1 cellular context compared by ENCODE assay signal in the genomic region with DNA sequence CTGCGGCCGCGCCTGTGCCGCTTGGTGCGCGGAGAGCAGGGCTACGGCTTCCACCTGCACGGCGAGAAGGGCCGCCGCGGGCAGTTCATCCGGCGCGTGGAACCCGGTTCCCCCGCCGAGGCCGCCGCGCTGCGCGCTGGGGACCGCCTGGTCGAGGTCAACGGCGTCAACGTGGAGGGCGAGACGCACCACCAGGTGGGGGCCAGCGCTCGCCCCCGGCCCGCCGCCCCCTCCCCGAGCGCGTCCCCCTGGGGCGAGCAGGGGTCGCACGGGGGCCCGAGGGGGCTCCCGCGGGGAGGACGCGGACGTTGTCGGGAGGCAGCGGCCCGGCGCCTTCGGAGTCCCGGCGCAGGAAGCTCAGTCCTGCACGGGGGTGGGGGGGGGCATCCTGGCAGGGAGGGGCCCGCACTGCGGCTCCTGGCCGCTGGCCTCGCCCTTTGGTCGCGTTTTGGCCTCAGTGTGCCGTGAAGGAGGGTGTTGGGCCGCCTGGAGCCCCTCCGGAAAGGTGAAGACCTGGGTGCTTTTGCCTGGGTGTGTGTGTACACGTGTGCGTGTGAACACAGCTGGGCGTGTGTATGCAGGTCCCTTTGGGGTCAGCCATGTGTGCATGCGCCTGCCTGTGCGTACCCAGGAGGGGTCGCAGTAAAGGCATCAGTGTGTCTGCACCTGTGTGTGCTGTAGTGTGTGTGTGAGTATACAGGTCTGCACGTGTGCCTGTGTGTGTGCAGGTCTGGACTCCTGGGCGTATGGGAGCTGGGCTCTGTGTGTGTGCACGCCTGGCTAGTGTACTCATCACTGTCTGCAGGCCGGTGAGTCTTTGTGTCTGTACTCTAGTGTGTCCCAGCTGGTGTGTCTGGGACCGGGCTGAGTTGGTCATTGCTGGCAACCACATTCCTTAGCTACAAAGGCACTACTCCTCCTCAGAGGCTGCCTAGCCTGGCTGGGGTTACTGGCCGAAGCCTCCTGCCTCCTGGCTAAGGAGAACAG.
TF ChIP-seq lines count a peak whose summit lies in the region.

No MANE protein-coding gene starts in this region.

TF ChIP-seq in K562, 482 proteins besides CTCF, POLR2A, EP300 and RAD21 (continued from another document and continues in another):
- TF ChIP-seq, protein P1, sequence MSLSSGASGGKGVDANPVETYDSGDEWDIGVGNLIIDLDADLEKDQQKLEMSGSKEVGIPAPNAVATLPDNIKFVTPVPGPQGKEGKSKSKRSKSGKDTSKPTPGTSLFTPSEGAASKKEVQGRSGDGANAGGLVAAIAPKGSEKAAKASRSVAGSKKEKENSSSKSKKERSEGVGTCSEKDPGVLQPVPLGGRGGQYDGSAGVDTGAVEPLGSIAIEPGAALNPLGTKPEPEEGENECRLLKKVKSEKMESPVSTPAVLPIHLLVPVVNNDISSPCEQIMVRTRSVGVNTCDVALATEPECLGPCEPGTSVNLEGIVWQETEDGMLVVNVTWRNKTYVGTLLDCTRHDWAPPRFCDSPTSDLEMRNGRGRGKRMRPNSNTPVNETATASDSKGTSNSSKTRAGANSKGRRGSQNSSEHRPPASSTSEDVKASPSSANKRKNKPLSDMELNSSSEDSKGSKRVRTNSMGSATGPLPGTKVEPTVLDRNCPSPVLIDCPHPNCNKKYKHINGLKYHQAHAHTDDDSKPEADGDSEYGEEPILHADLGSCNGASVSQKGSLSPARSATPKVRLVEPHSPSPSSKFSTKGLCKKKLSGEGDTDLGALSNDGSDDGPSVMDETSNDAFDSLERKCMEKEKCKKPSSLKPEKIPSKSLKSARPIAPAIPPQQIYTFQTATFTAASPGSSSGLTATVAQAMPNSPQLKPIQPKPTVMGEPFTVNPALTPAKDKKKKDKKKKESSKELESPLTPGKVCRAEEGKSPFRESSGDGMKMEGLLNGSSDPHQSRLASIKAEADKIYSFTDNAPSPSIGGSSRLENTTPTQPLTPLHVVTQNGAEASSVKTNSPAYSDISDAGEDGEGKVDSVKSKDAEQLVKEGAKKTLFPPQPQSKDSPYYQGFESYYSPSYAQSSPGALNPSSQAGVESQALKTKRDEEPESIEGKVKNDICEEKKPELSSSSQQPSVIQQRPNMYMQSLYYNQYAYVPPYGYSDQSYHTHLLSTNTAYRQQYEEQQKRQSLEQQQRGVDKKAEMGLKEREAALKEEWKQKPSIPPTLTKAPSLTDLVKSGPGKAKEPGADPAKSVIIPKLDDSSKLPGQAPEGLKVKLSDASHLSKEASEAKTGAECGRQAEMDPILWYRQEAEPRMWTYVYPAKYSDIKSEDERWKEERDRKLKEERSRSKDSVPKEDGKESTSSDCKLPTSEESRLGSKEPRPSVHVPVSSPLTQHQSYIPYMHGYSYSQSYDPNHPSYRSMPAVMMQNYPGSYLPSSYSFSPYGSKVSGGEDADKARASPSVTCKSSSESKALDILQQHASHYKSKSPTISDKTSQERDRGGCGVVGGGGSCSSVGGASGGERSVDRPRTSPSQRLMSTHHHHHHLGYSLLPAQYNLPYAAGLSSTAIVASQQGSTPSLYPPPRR (CRISPR knock-in tag; IDR thresholded peaks at IDR 0.05; ENCODE audit: borderline replicate concordance), result no peak
- TF ChIP-seq SMAD1 (IDR thresholded peaks at IDR 0.05; ENCODE audit: low read depth, low read length, partially characterized antibody), result no peak
- TF ChIP-seq IRF2 (CRISPR knock-in tag; IDR thresholded peaks at IDR 0.05), result no peak
- TF ChIP-seq ZNF165 (CRISPR knock-in tag; IDR thresholded peaks at IDR 0.05; ENCODE audit: borderline replicate concordance), result no peak
- TF ChIP-seq, protein P2, sequence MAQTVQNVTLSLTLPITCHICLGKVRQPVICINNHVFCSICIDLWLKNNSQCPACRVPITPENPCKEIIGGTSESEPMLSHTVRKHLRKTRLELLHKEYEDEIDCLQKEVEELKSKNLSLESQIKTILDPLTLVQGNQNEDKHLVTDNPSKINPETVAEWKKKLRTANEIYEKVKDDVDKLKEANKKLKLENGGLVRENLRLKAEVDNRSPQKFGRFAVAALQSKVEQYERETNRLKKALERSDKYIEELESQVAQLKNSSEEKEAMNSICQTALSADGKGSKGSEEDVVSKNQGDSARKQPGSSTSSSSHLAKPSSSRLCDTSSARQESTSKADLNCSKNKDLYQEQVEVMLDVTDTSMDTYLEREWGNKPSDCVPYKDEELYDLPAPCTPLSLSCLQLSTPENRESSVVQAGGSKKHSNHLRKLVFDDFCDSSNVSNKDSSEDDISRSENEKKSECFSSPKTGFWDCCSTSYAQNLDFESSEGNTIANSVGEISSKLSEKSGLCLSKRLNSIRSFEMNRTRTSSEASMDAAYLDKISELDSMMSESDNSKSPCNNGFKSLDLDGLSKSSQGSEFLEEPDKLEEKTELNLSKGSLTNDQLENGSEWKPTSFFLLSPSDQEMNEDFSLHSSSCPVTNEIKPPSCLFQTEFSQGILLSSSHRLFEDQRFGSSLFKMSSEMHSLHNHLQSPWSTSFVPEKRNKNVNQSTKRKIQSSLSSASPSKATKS (CRISPR knock-in tag; IDR thresholded peaks at IDR 0.05), result no peak
- TF ChIP-seq, protein P3, sequence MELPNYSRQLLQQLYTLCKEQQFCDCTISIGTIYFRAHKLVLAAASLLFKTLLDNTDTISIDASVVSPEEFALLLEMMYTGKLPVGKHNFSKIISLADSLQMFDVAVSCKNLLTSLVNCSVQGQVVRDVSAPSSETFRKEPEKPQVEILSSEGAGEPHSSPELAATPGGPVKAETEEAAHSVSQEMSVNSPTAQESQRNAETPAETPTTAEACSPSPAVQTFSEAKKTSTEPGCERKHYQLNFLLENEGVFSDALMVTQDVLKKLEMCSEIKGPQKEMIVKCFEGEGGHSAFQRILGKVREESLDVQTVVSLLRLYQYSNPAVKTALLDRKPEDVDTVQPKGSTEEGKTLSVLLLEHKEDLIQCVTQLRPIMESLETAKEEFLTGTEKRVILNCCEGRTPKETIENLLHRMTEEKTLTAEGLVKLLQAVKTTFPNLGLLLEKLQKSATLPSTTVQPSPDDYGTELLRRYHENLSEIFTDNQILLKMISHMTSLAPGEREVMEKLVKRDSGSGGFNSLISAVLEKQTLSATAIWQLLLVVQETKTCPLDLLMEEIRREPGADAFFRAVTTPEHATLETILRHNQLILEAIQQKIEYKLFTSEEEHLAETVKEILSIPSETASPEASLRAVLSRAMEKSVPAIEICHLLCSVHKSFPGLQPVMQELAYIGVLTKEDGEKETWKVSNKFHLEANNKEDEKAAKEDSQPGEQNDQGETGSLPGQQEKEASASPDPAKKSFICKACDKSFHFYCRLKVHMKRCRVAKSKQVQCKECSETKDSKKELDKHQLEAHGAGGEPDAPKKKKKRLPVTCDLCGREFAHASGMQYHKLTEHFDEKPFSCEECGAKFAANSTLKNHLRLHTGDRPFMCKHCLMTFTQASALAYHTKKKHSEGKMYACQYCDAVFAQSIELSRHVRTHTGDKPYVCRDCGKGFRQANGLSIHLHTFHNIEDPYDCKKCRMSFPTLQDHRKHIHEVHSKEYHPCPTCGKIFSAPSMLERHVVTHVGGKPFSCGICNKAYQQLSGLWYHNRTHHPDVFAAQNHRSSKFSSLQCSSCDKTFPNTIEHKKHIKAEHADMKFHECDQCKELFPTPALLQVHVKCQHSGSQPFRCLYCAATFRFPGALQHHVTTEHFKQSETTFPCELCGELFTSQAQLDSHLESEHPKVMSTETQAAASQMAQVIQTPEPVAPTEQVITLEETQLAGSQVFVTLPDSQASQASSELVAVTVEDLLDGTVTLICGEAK (IDR thresholded peaks at IDR 0.05), result no peak; the same call in 1 of the 2 replicates
- TF ChIP-seq, protein P3 (CRISPR knock-in tag; IDR thresholded peaks at IDR 0.05), result no peak
- TF ChIP-seq FOXP1 (CRISPR knock-in tag; IDR thresholded peaks at IDR 0.05), result no peak
- TF ChIP-seq HDAC1 (IDR thresholded peaks at IDR 0.05), result peak in 1 of 2 experiments; percentile 86; a peak in 2 of 4 replicates
- no peak for TF ChIP-seq DACH1 (IDR thresholded peaks at IDR 0.05; ENCODE audit: partially characterized antibody)
- no peak for TF ChIP-seq NR2C2 (CRISPR knock-in tag; IDR thresholded peaks at IDR 0.05)
- TF ChIP-seq NR2C2 (tag; IDR thresholded peaks at IDR 0.05), result peak; percentile 51; the same call in 1 of the 2 replicates
- TF ChIP-seq, protein P4, sequence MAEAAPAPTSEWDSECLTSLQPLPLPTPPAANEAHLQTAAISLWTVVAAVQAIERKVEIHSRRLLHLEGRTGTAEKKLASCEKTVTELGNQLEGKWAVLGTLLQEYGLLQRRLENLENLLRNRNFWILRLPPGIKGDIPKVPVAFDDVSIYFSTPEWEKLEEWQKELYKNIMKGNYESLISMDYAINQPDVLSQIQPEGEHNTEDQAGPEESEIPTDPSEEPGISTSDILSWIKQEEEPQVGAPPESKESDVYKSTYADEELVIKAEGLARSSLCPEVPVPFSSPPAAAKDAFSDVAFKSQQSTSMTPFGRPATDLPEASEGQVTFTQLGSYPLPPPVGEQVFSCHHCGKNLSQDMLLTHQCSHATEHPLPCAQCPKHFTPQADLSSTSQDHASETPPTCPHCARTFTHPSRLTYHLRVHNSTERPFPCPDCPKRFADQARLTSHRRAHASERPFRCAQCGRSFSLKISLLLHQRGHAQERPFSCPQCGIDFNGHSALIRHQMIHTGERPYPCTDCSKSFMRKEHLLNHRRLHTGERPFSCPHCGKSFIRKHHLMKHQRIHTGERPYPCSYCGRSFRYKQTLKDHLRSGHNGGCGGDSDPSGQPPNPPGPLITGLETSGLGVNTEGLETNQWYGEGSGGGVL (CRISPR knock-in tag; IDR thresholded peaks at IDR 0.05), result no peak
- TF ChIP-seq, protein P5, sequence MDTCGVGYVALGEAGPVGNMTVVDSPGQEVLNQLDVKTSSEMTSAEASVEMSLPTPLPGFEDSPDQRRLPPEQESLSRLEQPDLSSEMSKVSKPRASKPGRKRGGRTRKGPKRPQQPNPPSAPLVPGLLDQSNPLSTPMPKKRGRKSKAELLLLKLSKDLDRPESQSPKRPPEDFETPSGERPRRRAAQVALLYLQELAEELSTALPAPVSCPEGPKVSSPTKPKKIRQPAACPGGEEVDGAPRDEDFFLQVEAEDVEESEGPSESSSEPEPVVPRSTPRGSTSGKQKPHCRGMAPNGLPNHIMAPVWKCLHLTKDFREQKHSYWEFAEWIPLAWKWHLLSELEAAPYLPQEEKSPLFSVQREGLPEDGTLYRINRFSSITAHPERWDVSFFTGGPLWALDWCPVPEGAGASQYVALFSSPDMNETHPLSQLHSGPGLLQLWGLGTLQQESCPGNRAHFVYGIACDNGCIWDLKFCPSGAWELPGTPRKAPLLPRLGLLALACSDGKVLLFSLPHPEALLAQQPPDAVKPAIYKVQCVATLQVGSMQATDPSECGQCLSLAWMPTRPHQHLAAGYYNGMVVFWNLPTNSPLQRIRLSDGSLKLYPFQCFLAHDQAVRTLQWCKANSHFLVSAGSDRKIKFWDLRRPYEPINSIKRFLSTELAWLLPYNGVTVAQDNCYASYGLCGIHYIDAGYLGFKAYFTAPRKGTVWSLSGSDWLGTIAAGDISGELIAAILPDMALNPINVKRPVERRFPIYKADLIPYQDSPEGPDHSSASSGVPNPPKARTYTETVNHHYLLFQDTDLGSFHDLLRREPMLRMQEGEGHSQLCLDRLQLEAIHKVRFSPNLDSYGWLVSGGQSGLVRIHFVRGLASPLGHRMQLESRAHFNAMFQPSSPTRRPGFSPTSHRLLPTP (IDR thresholded peaks at IDR 0.05; ENCODE audit: borderline replicate concordance, extremely low read depth, insufficient read length), result no peak
- TF ChIP-seq ARHGAP35 (IDR thresholded peaks at IDR 0.05; ENCODE audit: partially characterized antibody), result no peak
- TF ChIP-seq, protein P6, sequence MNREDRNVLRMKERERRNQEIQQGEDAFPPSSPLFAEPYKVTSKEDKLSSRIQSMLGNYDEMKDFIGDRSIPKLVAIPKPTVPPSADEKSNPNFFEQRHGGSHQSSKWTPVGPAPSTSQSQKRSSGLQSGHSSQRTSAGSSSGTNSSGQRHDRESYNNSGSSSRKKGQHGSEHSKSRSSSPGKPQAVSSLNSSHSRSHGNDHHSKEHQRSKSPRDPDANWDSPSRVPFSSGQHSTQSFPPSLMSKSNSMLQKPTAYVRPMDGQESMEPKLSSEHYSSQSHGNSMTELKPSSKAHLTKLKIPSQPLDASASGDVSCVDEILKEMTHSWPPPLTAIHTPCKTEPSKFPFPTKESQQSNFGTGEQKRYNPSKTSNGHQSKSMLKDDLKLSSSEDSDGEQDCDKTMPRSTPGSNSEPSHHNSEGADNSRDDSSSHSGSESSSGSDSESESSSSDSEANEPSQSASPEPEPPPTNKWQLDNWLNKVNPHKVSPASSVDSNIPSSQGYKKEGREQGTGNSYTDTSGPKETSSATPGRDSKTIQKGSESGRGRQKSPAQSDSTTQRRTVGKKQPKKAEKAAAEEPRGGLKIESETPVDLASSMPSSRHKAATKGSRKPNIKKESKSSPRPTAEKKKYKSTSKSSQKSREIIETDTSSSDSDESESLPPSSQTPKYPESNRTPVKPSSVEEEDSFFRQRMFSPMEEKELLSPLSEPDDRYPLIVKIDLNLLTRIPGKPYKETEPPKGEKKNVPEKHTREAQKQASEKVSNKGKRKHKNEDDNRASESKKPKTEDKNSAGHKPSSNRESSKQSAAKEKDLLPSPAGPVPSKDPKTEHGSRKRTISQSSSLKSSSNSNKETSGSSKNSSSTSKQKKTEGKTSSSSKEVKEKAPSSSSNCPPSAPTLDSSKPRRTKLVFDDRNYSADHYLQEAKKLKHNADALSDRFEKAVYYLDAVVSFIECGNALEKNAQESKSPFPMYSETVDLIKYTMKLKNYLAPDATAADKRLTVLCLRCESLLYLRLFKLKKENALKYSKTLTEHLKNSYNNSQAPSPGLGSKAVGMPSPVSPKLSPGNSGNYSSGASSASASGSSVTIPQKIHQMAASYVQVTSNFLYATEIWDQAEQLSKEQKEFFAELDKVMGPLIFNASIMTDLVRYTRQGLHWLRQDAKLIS (CRISPR knock-in tag; IDR thresholded peaks at IDR 0.05), result no peak
- no peak for TF ChIP-seq SAFB (IDR thresholded peaks at IDR 0.05; ENCODE audit: borderline replicate concordance, low read depth, low read length)
